Comparison of ENCODE assay signal across 8 cellular contexts in genomic region chr15:59501531-59502113, GRCh38.
DNase-seq lines count a peak whose midpoint lies in the region; ATAC-seq, FAIRE-seq and TF ChIP-seq lines count a peak whose summit lies in the region.

No MANE protein-coding gene starts in this region.

- ATAC-seq in GM18867 (IDR thresholded peaks at IDR 0.05; ENCODE audit: unreplicated experiment) (peak; percentile 53), aorta (ENCODE audit: low FRiP score) (no peak)

- H3K4me1 Mint-ChIP-seq in CD14-positive monocyte, result peaks cover 2% of the 10 kb centered on the region

- no peak overlapping the region for H3K27ac ChIP-seq in aorta (ENCODE audit: low read depth in 1 of 2, low read length in 2 of 2)
- no peak overlapping the region for H3K27ac ChIP-seq in coronary artery

- WGBS in aorta, 2 donors, result 61 to 67% methylated on average over 5 of the region's 5 CpGs

- H3K4me3 Mint-ChIP-seq in CD14-positive monocyte, result no peak overlapping the region

- H3K4me3 ChIP-seq in NT2/D1 (ENCODE audit: insufficient read length, low read depth) (no peak overlapping the region), aorta (ENCODE audit: low read length in 2 of 2) (no peak overlapping the region), coronary artery (no peak overlapping the region)

- peaks cover 2 to 9% (median 5%) of the 10 kb centered on the region in 3 donors for H3K27me3 Mint-ChIP-seq in CD14-positive monocyte (ENCODE audit: low read depth in 3 of 3)

- no peaks in the 10 kb centered on the region for H3K9me3 Mint-ChIP-seq in CD14-positive monocyte

- H3K27me3 ChIP-seq in NT2/D1 (ENCODE audit: insufficient read depth, insufficient read length), result no peaks in the 10 kb centered on the region
- no peaks in the 10 kb centered on the region for H3K27me3 ChIP-seq in aorta (ENCODE audit: control insufficient read depth in 1 of 2, insufficient read depth in 2 of 2, low read length in 1 of 2)

- H3K36me3 ChIP-seq in NT2/D1 (ENCODE audit: insufficient read depth, insufficient read length, low read length) (no peaks in the 10 kb centered on the region), aorta (ENCODE audit: control insufficient read depth in 1 of 2, insufficient read depth in 2 of 2, low read length in 1 of 2) (no peaks in the 10 kb centered on the region)

- intact Hi-C loops in CD14-positive monocyte (cut with micrococcal nuclease), result no loop called here
- intact Hi-C loops in aorta (cut with DNase I), result no loop called here

- H3K9ac ChIP-seq in NT2/D1 (ENCODE audit: insufficient read length, low read depth), result no peak overlapping the region

- TF ChIP-seq CTCF in CD14-positive monocyte (IDR thresholded peaks at IDR 0.05) (peak; percentile 76), coronary artery (IDR thresholded peaks at IDR 0.05) (no peak)

- peak; percentile 60 for FAIRE-seq in colon (lab: Jason Lieb, UNC)

- no peaks in the 10 kb centered on the region for H3K4me1 ChIP-seq in NT2/D1 (ENCODE audit: insufficient read depth, insufficient read length)
- no peaks in the 10 kb centered on the region for H3K4me1 ChIP-seq in aorta (ENCODE audit: control insufficient read depth in 1 of 2, insufficient read depth in 2 of 2, low read length in 2 of 2)

- DNase-seq in CD14-positive monocyte (ENCODE audit: low spot score) (no peak), NT2/D1 (ENCODE audit: low read depth, low spot score) (peak; percentile 61), myocyte (ENCODE audit: low read depth) (peak; percentile 39), aorta (no peak), coronary artery (ENCODE audit: low spot score) (no peak), amygdala (lab: John Stamatoyannopoulos, UW) (no peak)

- no peaks in the 10 kb centered on the region for H3K36me3 Mint-ChIP-seq in CD14-positive monocyte

- no peak overlapping the region for H3K27ac Mint-ChIP-seq in CD14-positive monocyte

- no peaks in the 10 kb centered on the region for H3K9me3 ChIP-seq in NT2/D1 (ENCODE audit: insufficient read depth, low read length)
- no peaks in the 10 kb centered on the region for H3K9me3 ChIP-seq in aorta (ENCODE audit: control insufficient read depth, low read length)

Comparison
In these comparisons a context has a peak if more than half of its experiments do, and no peak if none do; other contexts are left out.
1. DNase-seq: peak in NT2/D1 (single experiment) and myocyte (single experiment); none in CD14-positive monocyte (single experiment), aorta (0 of 2), coronary artery (single experiment) and amygdala (0 of 56).